8 cellular contexts compared by ENCODE assay signal in the genomic region with DNA sequence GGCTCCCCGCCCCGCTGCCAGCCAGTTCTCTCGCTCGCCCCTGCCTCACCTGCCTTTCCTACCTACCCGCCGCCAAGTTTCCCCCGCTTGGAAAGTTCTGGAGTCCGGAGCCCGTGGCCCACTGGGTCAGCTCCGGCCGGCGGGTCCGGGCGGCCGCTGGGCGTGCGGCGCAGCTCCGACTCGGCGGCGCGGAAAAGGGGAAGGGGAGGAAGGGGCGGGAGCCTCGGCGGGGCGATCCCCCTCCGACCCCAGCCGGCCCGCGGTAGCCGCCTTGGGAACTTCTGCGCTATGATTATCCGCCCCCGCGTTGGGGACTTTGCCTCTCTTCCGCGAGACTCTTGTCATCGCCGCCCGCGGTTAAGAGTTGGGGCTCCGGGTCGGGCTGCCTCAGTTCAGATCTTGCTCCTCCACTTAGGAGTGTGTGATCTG. TPM values are rescaled to one million over a fixed set of nuclear protein-coding genes. Genes with fewer than 3 reads are reported as not detected.
DNase-seq lines count a peak whose midpoint lies in the region; ATAC-seq, FAIRE-seq and TF ChIP-seq lines count a peak whose summit lies in the region.

No MANE protein-coding gene starts in this region.

- intact Hi-C loops in A673 (cut with micrococcal nuclease; ENCODE audit: unreplicated experiment) = no loop called here

- no peaks in the 10 kb centered on the region for H3K36me3 Mint-ChIP-seq in memory B cell

- H3K9me3 Mint-ChIP-seq in memory B cell = no peaks in the 10 kb centered on the region

- peak; percentile 44 for DNase-seq in A673 (ENCODE audit: low spot score)
- peak; percentile 6 to 24 (median 18) for DNase-seq in activated CD4-positive, CD25-positive, alpha-beta regulatory T cell (lab: John Stamatoyannopoulos, UW)
- no peak for DNase-seq in choroid plexus epithelial cell (ENCODE audit: low read depth)
- peak; percentile 35 to 52 for DNase-seq in memory B cell (ENCODE audit: low spot score in 2 of 2)
- peak; percentile 66 to 74 for DNase-seq in stimulated activated CD8-positive, alpha-beta memory T cell treated with anti-CD3 and anti-CD28 coated beads, Interleukin-15, amount 100 ng/mL, for 48 hours (ENCODE audit: low read depth in 2 of 2)
- DNase-seq in urothelium cell line (ENCODE audit: low spot score) = no peak

- H3K4me3 ChIP-seq in A673 (ENCODE audit: low read depth, low read length, poor library complexity, severe bottlenecking) (peak overlapping the region; percentile 59), choroid plexus epithelial cell (ENCODE audit: low read depth, low read length) (peak overlapping the region; percentile 58)

- FAIRE-seq in urothelium cell line (lab: Jason Lieb, UNC) = no peak

- POLR2A ChIA-PET in A673 (lab: Charles Lee; ENCODE audit: low non-redundant PET) = no interaction called here

- CTCF ChIA-PET in A673 (lab: Charles Lee) = no interaction called here

- peak; percentile 19 for ATAC-seq in GM19351 (IDR thresholded peaks at IDR 0.05; ENCODE audit: unreplicated experiment)
- ATAC-seq in HG03469 (IDR thresholded peaks at IDR 0.05; ENCODE audit: unreplicated experiment) = peak; percentile 10
- ATAC-seq in memory B cell (ENCODE audit: low read depth) = peak; percentile 12

- peaks cover 69% of the 10 kb centered on the region for H3K27me3 ChIP-seq in A673 (replicated peaks; ENCODE audit: insufficient read depth, low read depth, low read length, poor library complexity)

- H3K4me1 Mint-ChIP-seq in memory B cell = peaks cover 30% of the 10 kb centered on the region

- H3K4me3 Mint-ChIP-seq in memory B cell = peak overlapping the region; percentile 90

- BruUV-seq in A673 (replicated peaks; lab: Mats Ljungman, UMichigan) = no TSS peak

- no peaks in the 10 kb centered on the region for H3K27me3 Mint-ChIP-seq in memory B cell

- no peak overlapping the region for H3K27ac ChIP-seq in A673 (ENCODE audit: low read depth, low read length, poor library complexity, severe bottlenecking)

- H3K9me3 ChIP-seq in A673 (ENCODE audit: low read depth, low read length, poor library complexity, severe bottlenecking) = no peaks in the 10 kb centered on the region

- peak overlapping the region; percentile 96 for H3K27ac Mint-ChIP-seq in memory B cell

- H3K36me3 ChIP-seq in A673 (ENCODE audit: insufficient read depth, low read length, poor library complexity, severe bottlenecking) = no peaks in the 10 kb centered on the region

- no peak for TF ChIP-seq CTCF in A673 (conservative IDR thresholded peaks at IDR 0.05; ENCODE audit: low read depth, low read length)
- TF ChIP-seq CTCF in choroid plexus epithelial cell (conservative IDR thresholded peaks at IDR 0.05; ENCODE audit: low read depth, low read length) = no peak

- H3K4me1 ChIP-seq in A673 (ENCODE audit: insufficient read depth, low read length, poor library complexity, severe bottlenecking) = peaks cover 3% of the 10 kb centered on the region

RNA-seq across cellular contexts. Expression of a gene that starts 31.0 kb away (rescaled TPM):
- total RNA-seq in A673 (2021) = 135 and 136 TPM in 2 replicates

RNA-seq across cellular contexts. Expression of a gene that starts 56.4 kb away (rescaled TPM):
- total RNA-seq in A673 (2021) = 0.77 and 1.3 TPM in 2 replicates

Comparison
In these comparisons a context has a peak if more than half of its experiments do, and no peak if none do; other contexts are left out.
1. DNase-seq: peak in A673 (single experiment), activated CD4-positive, CD25-positive, alpha-beta regulatory T cell (4 of 4), memory B cell (2 of 2) and stimulated activated CD8-positive, alpha-beta memory T cell treated with anti-CD3 and anti-CD28 coated beads, Interleukin-15, amount 100 ng/mL, for 48 hours (2 of 2); none in choroid plexus epithelial cell (single experiment) and urothelium cell line (single experiment).
2. Peak in every context shown above with its lines, with median percentiles within 50 percentile points of each other: ATAC-seq.